In genomic region chr17:45096141-45096540, GRCh38 we compare ENCODE assay signal across 8 cellular contexts. TPM values are rescaled to one million over a fixed set of nuclear protein-coding genes. Genes with fewer than 3 reads are reported as not detected.
A peak's percentile ranks its signal among the peaks of the same experiment; 100 is the strongest.
DNase-seq lines count a peak whose midpoint lies in the region; TF ChIP-seq lines count a peak whose summit lies in the region.

No MANE protein-coding gene starts in this region.

- peaks cover under 1% of the 10 kb centered on the region; the same call in 1 of the 2 replicates for H3K27me3 Mint-ChIP-seq in HFFc6 (ENCODE audit: insufficient read depth)

- H3K4me3 ChIP-seq in adrenal gland (no peak overlapping the region), MG63 (no peak overlapping the region)

- no peak overlapping the region for H3K4me3 Mint-ChIP-seq in HFFc6

- 47 to 60% (median 53%) methylated on average over 3 of the region's 3 CpGs for WGBS in adrenal gland, 4 donors

- H3K27me3 ChIP-seq in adrenal gland (no peaks in the 10 kb centered on the region), MG63 (no peaks in the 10 kb centered on the region)

- H3K9me3 Mint-ChIP-seq in HFFc6, result no peaks in the 10 kb centered on the region; the same call in 1 of the 2 replicates

- peaks cover 35 to 58% of the 10 kb centered on the region in 2 donors for H3K4me1 ChIP-seq in adrenal gland (replicated peaks in 1 of 2)

- peak overlapping the region in 4 of 5 donors; percentile 33 to 71 (median 58) for H3K27ac ChIP-seq in adrenal gland

- H3K36me3 Mint-ChIP-seq in HFFc6 (ENCODE audit: low read depth), result peaks cover 48% of the 10 kb centered on the region

- TF ChIP-seq CTCF in HFFc6 (IDR thresholded peaks at IDR 0.05) (peak; percentile 80), adrenal gland (IDR thresholded peaks at IDR 0.05) (peak; percentile 32 to 60 (median 49))

- intact Hi-C loops in adrenal gland (cut with DNase I), result loop anchor here in 1 of 2 donors (5.0 kb wide), 1 partner anchor 174 kb away; no protein-coding TSS in a partner anchor

- no peak for TF ChIP-seq POLR2A in adrenal gland (IDR thresholded peaks at IDR 0.05)

- no peak overlapping the region for H3K27ac Mint-ChIP-seq in HFFc6

- peaks cover 0 to 75% of the 10 kb centered on the region in 2 donors for H3K36me3 ChIP-seq in adrenal gland (replicated peaks in 1 of 2)
- H3K36me3 ChIP-seq in MG63, result peaks cover 86% of the 10 kb centered on the region

- DNase-seq in AG20443 (ENCODE audit: low spot score), result peak; percentile 50
- DNase-seq in HFFc6, result peak; percentile 32
- peak in 2 of 7 donors; percentile 52 to 56 for DNase-seq in adrenal gland
- DNase-seq in left kidney (ENCODE audit: low read depth, low spot score), result peak; percentile 29
- DNase-seq in HPDE6-E6E7 (ENCODE audit: extremely low spot score), result no peak
- DNase-seq in SIG-M5 (lab: John Stamatoyannopoulos, UW), result no peak
- DNase-seq in MG63, result no peak
- DNase-seq in NCI-H1105 (lab: John Stamatoyannopoulos, UW), result no peak

- H3K9me3 ChIP-seq in adrenal gland (replicated peaks in 1 of 3) (no peaks in the 10 kb centered on the region), MG63 (peaks cover 3% of the 10 kb centered on the region)

- H3K4me1 Mint-ChIP-seq in HFFc6 (ENCODE audit: low read depth), result peaks cover 45% of the 10 kb centered on the region

RNA-seq across cellular contexts. Expression of gene NMT1, which starts 35.0 kb away (rescaled TPM):
- total RNA-seq in HFFc6 (2021; fragmentation: NEBNext Ultra II Directional; extraction: Animal tissue kit (Norgen Biotek cat#: 25700)), result 100 to 1,000 TPM; 135 to 152 (median 142) TPM
- total RNA-seq in adrenal gland, result 100 to 1,000 TPM in 6 of 8 donors, 10 to 100 TPM in 2; 85.9 to 174 (median 136) TPM
- polyA plus RNA-seq in adrenal gland, result 100 to 1,000 TPM; 119 to 170 (median 163) TPM
- total RNA-seq in MG63 (2014; rRNA removed; shearing (Covaris generic); ENCODE audit: low replicate concordance), result 103 and 154 TPM in 2 replicates

RNA-seq across cellular contexts. Expression of gene PLCD3, which starts 36.2 kb away (rescaled TPM):
- total RNA-seq in HFFc6 (2021; fragmentation: NEBNext Ultra II Directional; extraction: Animal tissue kit (Norgen Biotek cat#: 25700)), result 100 to 1,000 TPM in 1 of 6 experiments, 10 to 100 TPM in 5; 77.2 to 112 (median 83.8) TPM
- total RNA-seq in adrenal gland, result 100 to 1,000 TPM in 5 of 8 donors, 10 to 100 TPM in 3; 48.6 to 246 (median 149) TPM
- polyA plus RNA-seq in adrenal gland, result 10 to 100 TPM; 33.2 to 68.1 (median 36.4) TPM
- total RNA-seq in MG63 (2014; rRNA removed; shearing (Covaris generic); ENCODE audit: low replicate concordance), result 9.4 and 13.3 TPM in 2 replicates

RNA-seq across cellular contexts. Expression of gene ACBD4, which starts 39.3 kb away (rescaled TPM):
- total RNA-seq in HFFc6 (2021; fragmentation: NEBNext Ultra II Directional; extraction: Animal tissue kit (Norgen Biotek cat#: 25700)), result 1 to 10 TPM; 5.0 to 8.0 (median 6.5) TPM
- 10 to 100 TPM; 13.1 to 30.6 (median 23.6) TPM for total RNA-seq in adrenal gland
- polyA plus RNA-seq in adrenal gland, result 10 to 100 TPM in 2 of 3 donors, 1 to 10 TPM in 1; 7.9 to 71.3 (median 44.5) TPM
- 2.7 and 5.0 TPM in 2 replicates for total RNA-seq in MG63 (2014; rRNA removed; shearing (Covaris generic); ENCODE audit: low replicate concordance)

RNA-seq across cellular contexts. Expression of gene DCAKD, which starts 44.7 kb away (rescaled TPM):
- 10 to 100 TPM; 34.0 to 38.9 (median 35.8) TPM for total RNA-seq in HFFc6 (2021; fragmentation: NEBNext Ultra II Directional; extraction: Animal tissue kit (Norgen Biotek cat#: 25700))
- 100 to 1,000 TPM in 2 of 8 donors, 10 to 100 TPM in 6; 53.1 to 115 (median 74.6) TPM for total RNA-seq in adrenal gland
- 10 to 100 TPM; 34.9 to 40.6 (median 35.2) TPM for polyA plus RNA-seq in adrenal gland
- 20.7 and 24.1 TPM in 2 replicates for total RNA-seq in MG63 (2014; rRNA removed; shearing (Covaris generic); ENCODE audit: low replicate concordance)

RNA-seq across cellular contexts. Expression of gene HEXIM1, which starts 52.1 kb away (rescaled TPM):
- total RNA-seq in HFFc6 (2021; fragmentation: NEBNext Ultra II Directional; extraction: Animal tissue kit (Norgen Biotek cat#: 25700)), result 10 to 100 TPM; 31.8 to 42.0 (median 34.5) TPM
- total RNA-seq in adrenal gland, result 100 to 1,000 TPM in 1 of 8 donors, 10 to 100 TPM in 7; 25.1 to 159 (median 46.8) TPM
- polyA plus RNA-seq in adrenal gland, result 10 to 100 TPM; 23.3 to 26.0 (median 24.4) TPM
- total RNA-seq in MG63 (2014; rRNA removed; shearing (Covaris generic); ENCODE audit: low replicate concordance), result 20.3 and 20.8 TPM in 2 replicates

Comparison
In these comparisons a context has a peak if more than half of its experiments do, and no peak if none do; other contexts are left out.
1. DNase-seq: peak in AG20443 (single experiment), HFFc6 (single experiment) and left kidney (single experiment); none in HPDE6-E6E7 (single experiment), SIG-M5 (single experiment), MG63 (single experiment) and NCI-H1105 (single experiment).